Comparison of ENCODE assay signal across 1 cellular context in genomic region chr22:40519284-40519947, GRCh38.
TF ChIP-seq lines count a peak whose summit lies in the region.

No MANE protein-coding gene starts in this region.

TF ChIP-seq in GM23338, 12 proteins besides CTCF, POLR2A, EP300 and RAD21 (continued from another document):
- no peak for TF ChIP-seq ZNF462 (CRISPR knock-in tag; IDR thresholded peaks at IDR 0.05)
- TF ChIP-seq ZNF114 (CRISPR knock-in tag; IDR thresholded peaks at IDR 0.05): no peak
- TF ChIP-seq ZNF331 (CRISPR knock-in tag; IDR thresholded peaks at IDR 0.05; ENCODE audit: low read depth): no peak
- no peak for TF ChIP-seq EZH2phosphoT487 (IDR thresholded peaks at IDR 0.05; ENCODE audit: unreplicated experiment)
- TF ChIP-seq REST (IDR thresholded peaks at IDR 0.05; ENCODE audit: unreplicated experiment): no peak
- no peak for TF ChIP-seq CREB1 (CRISPR knock-in tag; IDR thresholded peaks at IDR 0.05; ENCODE audit: low read depth)
- TF ChIP-seq STAT1 (IDR thresholded peaks at IDR 0.05; ENCODE audit: unreplicated experiment): no peak
- no peak for TF ChIP-seq NANOG (IDR thresholded peaks at IDR 0.05; ENCODE audit: borderline replicate concordance)
- no peak for TF ChIP-seq POLR2AphosphoS5 (IDR thresholded peaks at IDR 0.05; ENCODE audit: low read depth)
- no peak for TF ChIP-seq EZH2 (IDR thresholded peaks at IDR 0.05; ENCODE audit: low read depth, unreplicated experiment)
- TF ChIP-seq ETS1 (IDR thresholded peaks at IDR 0.05): no peak
